10 cellular contexts compared by ENCODE assay signal in the genomic region with DNA sequence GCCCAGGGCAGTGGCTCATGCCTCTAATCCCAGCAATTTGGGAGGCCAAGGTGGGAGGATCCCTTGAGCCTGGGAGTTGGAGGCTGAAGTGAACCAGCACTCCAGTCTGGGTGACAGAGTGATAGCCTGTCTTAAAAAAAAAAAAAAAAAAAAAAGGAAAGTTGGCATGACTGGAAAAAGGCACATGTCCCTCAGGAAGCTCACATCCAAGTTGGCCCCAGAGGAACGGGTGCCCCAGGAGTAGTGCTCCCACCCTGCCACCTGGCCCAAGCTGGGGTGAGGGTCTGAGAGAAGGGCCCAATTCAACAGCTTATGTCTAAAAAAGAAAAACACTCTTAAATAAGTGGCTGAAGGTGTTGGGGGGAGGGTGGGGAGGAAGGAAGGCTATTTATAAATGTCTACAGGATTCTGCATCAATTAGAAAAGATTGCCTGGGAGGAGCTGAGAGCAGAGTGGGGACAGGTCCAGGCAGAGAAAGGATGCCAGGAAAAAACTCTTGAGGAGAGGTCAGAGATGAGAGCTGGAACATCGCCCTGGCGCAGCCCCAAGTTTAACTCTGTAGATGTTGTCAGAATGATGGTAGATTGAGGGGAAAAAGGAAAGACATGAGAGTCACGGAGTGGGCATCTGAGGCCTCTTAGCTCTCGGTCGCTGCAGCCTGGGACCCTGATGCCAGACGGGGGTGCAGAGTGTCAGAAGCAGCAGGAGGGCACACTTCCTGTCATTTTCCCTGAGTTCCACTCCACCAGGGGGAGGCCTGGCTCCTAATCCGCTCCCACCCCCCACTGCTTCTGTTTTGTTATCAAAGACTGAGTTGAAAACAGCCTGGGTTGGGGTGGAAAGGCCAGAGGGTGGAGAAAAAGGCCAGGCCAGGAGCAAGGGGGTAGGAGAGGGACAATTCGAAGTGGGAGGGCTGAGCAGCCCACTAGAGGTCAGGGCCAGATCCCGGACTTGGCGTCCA. TPM values are rescaled to one million over a fixed set of nuclear protein-coding genes. Genes with fewer than 3 reads are reported as not detected.
DNase-seq lines count a peak whose midpoint lies in the region; ATAC-seq, FAIRE-seq and TF ChIP-seq lines count a peak whose summit lies in the region.
"Had no signal": no experiment of that assay in that cellular context is flagged by ENCODE, and none has a peak within 500 bp of the region (broad histone marks: within the 10 kb centered on the region; RNA-seq: fewer than 3 reads in every experiment).

No MANE protein-coding gene starts in this region.

- TF ChIP-seq CTCF in body of pancreas (IDR thresholded peaks at IDR 0.05) (no peak), kidney (IDR thresholded peaks at IDR 0.05; ENCODE audit: borderline replicate concordance, extremely low read depth, insufficient read depth) (no peak), spleen (IDR thresholded peaks at IDR 0.05 in 8 of 11, conservative IDR thresholded peaks at IDR 0.05 in 3 of 11) (peak in 2 of 11 experiments; percentile 15 to 26), Calu3 (IDR thresholded peaks at IDR 0.05; ENCODE audit: unreplicated experiment) (no peak), Caco-2 (IDR thresholded peaks at IDR 0.05; ENCODE audit: insufficient read depth in 1 of 2, low read depth in 1 of 2, low read length in 1 of 2, severe bottlenecking in 1 of 2, unreplicated experiment in 1 of 2) (no peak)

- no peak overlapping the region for H3K4me3 ChIP-seq in MG63
- H3K4me3 ChIP-seq in body of pancreas: no peak overlapping the region
- H3K4me3 ChIP-seq in kidney (ENCODE audit: low read length in 2 of 2): peak overlapping the region in 1 of 2 donors; percentile 3
- H3K4me3 ChIP-seq in spleen: no peak overlapping the region
- H3K4me3 ChIP-seq in Caco-2 (ENCODE audit: low read depth, low read length): no peak overlapping the region

- H3K27me3 Mint-ChIP-seq in Calu3 (ENCODE audit: unreplicated experiment): no peaks in the 10 kb centered on the region
- H3K27me3 Mint-ChIP-seq in Caco-2 (ENCODE audit: insufficient read depth, unreplicated experiment): no peaks in the 10 kb centered on the region

- intact Hi-C loops in body of pancreas (cut with DNase I) (no loop called here), kidney (cut with DNase I) (no loop called here), spleen (cut with DNase I; ENCODE audit: low total_unique reads) (loop anchor here (10.0 kb wide), 1 partner anchor 133 kb away; the partner anchor contains the start of gene ITGB7), Calu3 (cut with micrococcal nuclease; ENCODE audit: unreplicated experiment) (no loop called here), Caco-2 (cut with micrococcal nuclease; ENCODE audit: unreplicated experiment) (no loop called here)

- no peaks in the 10 kb centered on the region for H3K27me3 ChIP-seq in MG63
- H3K27me3 ChIP-seq in body of pancreas: no peaks in the 10 kb centered on the region
- H3K27me3 ChIP-seq in spleen (replicated peaks in 1 of 7): no peaks in the 10 kb centered on the region
- H3K27me3 ChIP-seq in Caco-2 (replicated peaks; ENCODE audit: control insufficient read depth, insufficient read depth, low read length): no peaks in the 10 kb centered on the region

- no peak overlapping the region for H3K9ac ChIP-seq in kidney (ENCODE audit: low read length in 2 of 2)

- CTCF ChIA-PET in Calu3 (lab: Charles Lee) (interaction anchor here (0.6 to 0.7 kb wide), 2 partner anchors 27 to 101 kb away, joined by 3 read pairs; no protein-coding TSS in a partner anchor), Caco-2 (lab: Charles Lee) (interaction anchor here (0.6 to 0.7 kb wide), 2 partner anchors 27 to 46 kb away, joined by 3 read pairs; no protein-coding TSS in a partner anchor)

- FAIRE-seq in kidney (lab: Jason Lieb, UNC) (no peak), urothelium cell line (lab: Jason Lieb, UNC) (no peak)

- H3K4me3 Mint-ChIP-seq in Calu3 (ENCODE audit: low read depth, unreplicated experiment) (no peak overlapping the region), Caco-2 (ENCODE audit: unreplicated experiment) (no peak overlapping the region)

- H3K27ac ChIP-seq in body of pancreas (peak overlapping the region in 2 of 4 donors; percentile 20 to 47), kidney (ENCODE audit: low read depth in 2 of 2, low read length in 2 of 2) (peak overlapping the region; percentile 58 to 70), spleen (peak overlapping the region; percentile 70 to 94 (median 78))

- H3K36me3 ChIP-seq in MG63: peaks cover 10% of the 10 kb centered on the region
- H3K36me3 ChIP-seq in body of pancreas (replicated peaks in 1 of 2; ENCODE audit: insufficient read depth in 1 of 2, low read depth in 2 of 2): peaks cover 0 to 21% of the 10 kb centered on the region in 2 donors
- H3K36me3 ChIP-seq in kidney (ENCODE audit: control insufficient read depth in 1 of 2, insufficient read depth in 2 of 2, low read length in 2 of 2): peaks cover 18 to 24% of the 10 kb centered on the region in 2 donors
- peaks cover 0 to 100% (median 39%) of the 10 kb centered on the region in 6 donors for H3K36me3 ChIP-seq in spleen
- no peaks in the 10 kb centered on the region; the same call in 1 of the 2 replicates for H3K36me3 ChIP-seq in Caco-2 (ENCODE audit: control insufficient read depth, insufficient read depth, low read length)

- H3K4me1 Mint-ChIP-seq in Calu3 (ENCODE audit: low read depth, unreplicated experiment) (no peaks in the 10 kb centered on the region), Caco-2 (ENCODE audit: low read depth, unreplicated experiment) (peaks cover 8% of the 10 kb centered on the region)

- TF ChIP-seq POLR2A in body of pancreas (IDR thresholded peaks at IDR 0.05): no peak
- no peak for TF ChIP-seq POLR2A in spleen (IDR thresholded peaks at IDR 0.05)

- no peak overlapping the region for H3K27ac Mint-ChIP-seq in Calu3 (ENCODE audit: unreplicated experiment)
- H3K27ac Mint-ChIP-seq in Caco-2 (ENCODE audit: unreplicated experiment): no peak overlapping the region

- H3K4me1 ChIP-seq in body of pancreas (peaks cover 24% of the 10 kb centered on the region), kidney (ENCODE audit: control insufficient read depth in 1 of 2, insufficient read depth in 1 of 2, low read depth in 1 of 2, low read length in 2 of 2) (peaks cover 0 to 20% of the 10 kb centered on the region in 2 donors), spleen (peaks cover 19 to 100% (median 69%) of the 10 kb centered on the region in 6 donors), Caco-2 (no peaks in the 10 kb centered on the region)

- WGBS in body of pancreas, 2 donors: 72 to 79% methylated on average over 11 of the region's 11 CpGs
- 46 to 65% (median 62%) methylated on average over 11 of the region's 11 CpGs for WGBS in spleen, 5 donors

- BruUV-seq in Calu3 (replicated peaks; lab: Mats Ljungman, UMichigan): no TSS peak
- no TSS peak for BruUV-seq in Caco-2 (replicated peaks; lab: Mats Ljungman, UMichigan)

- DNase-seq in MG63 (peak; percentile 57), body of pancreas (peak in 3 of 4 donors; percentile 39 to 57 (median 48)), kidney (peak; percentile 93), spleen (no peak), Calu3 (no peak), urothelium cell line (ENCODE audit: low spot score) (no peak), Caco-2 (no peak)

- peaks cover 6% of the 10 kb centered on the region for H3K36me3 Mint-ChIP-seq in Calu3 (ENCODE audit: insufficient read depth, unreplicated experiment)
- no peaks in the 10 kb centered on the region for H3K36me3 Mint-ChIP-seq in Caco-2 (ENCODE audit: insufficient read depth, unreplicated experiment)

- POLR2A ChIA-PET in Caco-2 (lab: Charles Lee): interaction anchor here (0.6 kb wide), 1 partner anchor 111 kb away, joined by 3 read pairs; no protein-coding TSS in a partner anchor

- H3K9me3 ChIP-seq in MG63 (no peaks in the 10 kb centered on the region), body of pancreas (no peaks in the 10 kb centered on the region), kidney (ENCODE audit: control insufficient read depth in 1 of 2, low read length in 2 of 2) (no peaks in the 10 kb centered on the region), spleen (no peaks in the 10 kb centered on the region), Caco-2 (no peaks in the 10 kb centered on the region)

- ATAC-seq in body of pancreas (no peak), GM21825 (IDR thresholded peaks at IDR 0.05; ENCODE audit: unreplicated experiment) (no peak)
- ATAC-seq: Panc1 had no signal

- no peaks in the 10 kb centered on the region for H3K9me3 Mint-ChIP-seq in Calu3 (ENCODE audit: low read depth, unreplicated experiment)
- H3K9me3 Mint-ChIP-seq in Caco-2 (ENCODE audit: unreplicated experiment): no peaks in the 10 kb centered on the region

RNA-seq across cellular contexts. Expression of gene SPRYD3, which starts 7.3 kb away (rescaled TPM):
- total RNA-seq in MG63 (2014; rRNA removed; shearing (Covaris generic); ENCODE audit: low replicate concordance): 22.1 and 23.9 TPM in 2 replicates
- total RNA-seq in body of pancreas: 10 to 100 TPM; 35.3 to 59.3 TPM
- total RNA-seq in kidney: 72.3 TPM
- 40.0 TPM for polyA plus RNA-seq in kidney (ENCODE audit: insufficient read depth, low read depth, low replicate concordance)
- 10 to 100 TPM; 29.2 to 44.5 (median 36.4) TPM for total RNA-seq in spleen
- polyA plus RNA-seq in spleen: 10 to 100 TPM; 10.8 to 31.0 (median 15.9) TPM
- 12.9 and 14.6 TPM in 2 replicates for total RNA-seq in Calu3 (2022)
- total RNA-seq in Caco-2 (2022): 8.2 and 8.8 TPM in 2 replicates

RNA-seq across cellular contexts. Expression of gene TNS2, which starts 22.0 kb away (rescaled TPM):
- 10.8 and 12.4 TPM in 2 replicates for total RNA-seq in MG63 (2014; rRNA removed; shearing (Covaris generic); ENCODE audit: low replicate concordance)
- total RNA-seq in body of pancreas: 100 to 1,000 TPM in 1 of 2 donors, 10 to 100 TPM in 1; 75.5 to 113 TPM
- total RNA-seq in kidney: 179 TPM
- 90.1 TPM for polyA plus RNA-seq in kidney (ENCODE audit: insufficient read depth, low read depth, low replicate concordance)
- total RNA-seq in spleen: 100 to 1,000 TPM in 6 of 7 donors, 10 to 100 TPM in 1; 72.4 to 301 (median 170) TPM
- polyA plus RNA-seq in spleen: 100 to 1,000 TPM in 1 of 3 donors, 10 to 100 TPM in 2; 36.6 to 159 (median 67.5) TPM
- 1.3 and 4.7 TPM in 2 replicates for total RNA-seq in Calu3 (2022)
- 2.4 and 4.4 TPM in 2 replicates for total RNA-seq in Caco-2 (2022)

RNA-seq across cellular contexts. Expression of gene IGFBP6, which starts 25.6 kb away (rescaled TPM):
- 37.5 and 66.3 TPM in 2 replicates for total RNA-seq in MG63 (2014; rRNA removed; shearing (Covaris generic); ENCODE audit: low replicate concordance)
- total RNA-seq in body of pancreas (100 to 1,000 TPM; 154 to 204 TPM), kidney (203 TPM), spleen (100 to 1,000 TPM in 2 of 7 donors, 10 to 100 TPM in 5; 35.2 to 183 (median 75.6) TPM), Calu3 (2022) (25.4 and 67.0 TPM in 2 replicates), Caco-2 (2022) (34.7 and 43.3 TPM in 2 replicates)
- polyA plus RNA-seq in kidney (ENCODE audit: insufficient read depth, low read depth, low replicate concordance) (57.3 TPM), spleen (100 to 1,000 TPM in 2 of 3 donors, 10 to 100 TPM in 1; 37.1 to 144 (median 130) TPM)

RNA-seq across cellular contexts. Expression of gene SOAT2, which starts 31.4 kb away (rescaled TPM):
- not detected in 2 replicates for total RNA-seq in MG63 (2014; rRNA removed; shearing (Covaris generic); ENCODE audit: low replicate concordance)
- total RNA-seq in body of pancreas (not detected), kidney (0.19 TPM), spleen (under 1 TPM in 6 of 7 donors, not detected in 1; 0.37 to 0.80 (median 0.54) TPM), Calu3 (2022) (not detected in 2 replicates), Caco-2 (2022) (6.5 and 9.7 TPM in 2 replicates)
- polyA plus RNA-seq in kidney (ENCODE audit: insufficient read depth, low read depth, low replicate concordance) (0.26 TPM), spleen (1 to 10 TPM in 1 of 3 donors, under 1 TPM in 2; 0.52 to 2.2 (median 0.99) TPM)
- total RNA-seq: pulmonary artery endothelial cell had no signal

Comparison
In these comparisons a context has a peak if more than half of its experiments do, and no peak if none do; other contexts are left out.
1. DNase-seq: peak in MG63 (single experiment), body of pancreas (3 of 4) and kidney (single experiment); none in spleen (single experiment), Calu3 (single experiment), urothelium cell line (single experiment) and Caco-2 (0 of 2).